26 cellular contexts compared by ENCODE assay signal in genomic region chr14:90791481-90791880, GRCh38.
"Had no signal": no experiment of that assay in that cellular context is flagged by ENCODE, and none has a peak within 500 bp of the region (broad histone marks: within the 10 kb centered on the region; RNA-seq: fewer than 3 reads in every experiment).

No MANE protein-coding gene starts in this region.

- H3K9me2 ChIP-seq: SK-N-SH had no signal

- H3K27ac ChIP-seq: breast epithelium, coronary artery, esophagus muscularis mucosa, gastrocnemius medialis, pancreas, right lobe of liver, transverse colon had no signal

- H3K36me3 ChIP-seq: breast epithelium, esophagus muscularis mucosa, gastrocnemius medialis, pancreas, right lobe of liver, transverse colon had no signal

- ATAC-seq: activated T-cell treated with anti-CD3 and anti-CD28 coated beads, Interleukin-2, amount 50 U/mL, for 4 hours; gastrocnemius medialis; natural killer cell; pancreas; right lobe of liver; stimulated activated memory B cell treated with anti-CD40 and anti-IgM and Interleukin-4, amounts not matched to agents 10 μg/mL and 1 μg/mL and 100 μg/mL, for 72 hours; T-cell had no signal

- H3K9me3 ChIP-seq: breast epithelium, esophagus muscularis mucosa, gastrocnemius medialis, pancreas, right lobe of liver, SK-N-SH, transverse colon had no signal

- DNase-seq: activated B cell treated with CpG ODN at 0.5 μM for 24 hours; activated CD4-positive, alpha-beta T cell treated with anti-CD3 and anti-CD28 coated beads for 4 hours; activated CD4-positive, alpha-beta T cell treated with anti-CD3 and anti-CD28 coated beads, Interleukin-2, amount 50 U/mL, for 48 hours; activated CD8-positive, alpha-beta memory T cell treated with anti-CD3 and anti-CD28 coated beads, Interleukin-2, amount 50 U/mL, for 48 hours; activated naive CD4-positive, alpha-beta T cell treated with Interleukin-2 at 50 U/mL for 16 hours; activated naive CD8-positive, alpha-beta T cell treated with anti-CD3 and anti-CD28 coated beads, Interleukin-2, amount 10 ng/mL, durations not matched to agents 7 days and 5 days; activated T-cell treated with anti-CD3 and anti-CD28 coated beads, Interleukin-2, amount 50 U/mL, for 4 hours; amniotic stem cell; gastrocnemius medialis; head of caudate nucleus; natural killer cell; right lobe of liver; SK-N-SH; small intestine; stimulated activated CD4-positive, alpha-beta T cell treated with anti-CD3 and anti-CD28 coated beads, Interleukin-15, amount 100 ng/mL, for 24 hours; T-cell; transverse colon had no signal

- H3K4me2 ChIP-seq: SK-N-SH had no signal

- H3K4me1 Mint-ChIP-seq: activated B cell treated with CpG ODN at 0.5 μM for 24 hours; activated naive CD8-positive, alpha-beta T cell treated with anti-CD3 and anti-CD28 coated beads, Interleukin-2, amount 10 ng/mL, durations not matched to agents 7 days and 5 days; central memory CD8-positive, alpha-beta T cell; mesothelial cell of epicardium; natural killer cell; stimulated activated memory B cell treated with anti-CD40 and anti-IgM and Interleukin-4, amounts not matched to agents 10 μg/mL and 1 μg/mL and 100 μg/mL, for 72 hours; T-cell had no signal

- H3K4me3 ChIP-seq: breast epithelium, coronary artery, esophagus muscularis mucosa, gastrocnemius medialis, lung, pancreas, right lobe of liver, transverse colon had no signal

- H3K4me1 ChIP-seq: breast epithelium, gastrocnemius medialis, pancreas had no signal

- H3K27ac Mint-ChIP-seq: activated B cell treated with CpG ODN at 0.5 μM for 24 hours; activated naive CD8-positive, alpha-beta T cell treated with anti-CD3 and anti-CD28 coated beads, Interleukin-2, amount 10 ng/mL, durations not matched to agents 7 days and 5 days; mesothelial cell of epicardium; natural killer cell; stimulated activated memory B cell treated with anti-CD40 and anti-IgM and Interleukin-4, amounts not matched to agents 10 μg/mL and 1 μg/mL and 100 μg/mL, for 72 hours; T-cell; T-helper 2 cell treated with Interferon-gamma antibody and Interleukin-4, amounts not matched to agents 5 μg/mL and 100 μg/mL, for 36 hours had no signal

- H3K36me3 Mint-ChIP-seq: activated naive CD8-positive, alpha-beta T cell treated with anti-CD3 and anti-CD28 coated beads, Interleukin-2, amount 10 ng/mL, durations not matched to agents 7 days and 5 days; mesothelial cell of epicardium; natural killer cell; stimulated activated memory B cell treated with anti-CD40 and anti-IgM and Interleukin-4, amounts not matched to agents 10 μg/mL and 1 μg/mL and 100 μg/mL, for 72 hours; T-cell had no signal

- H3K27me3 Mint-ChIP-seq: activated B cell treated with CpG ODN at 0.5 μM for 24 hours; activated naive CD8-positive, alpha-beta T cell treated with anti-CD3 and anti-CD28 coated beads, Interleukin-2, amount 10 ng/mL, durations not matched to agents 7 days and 5 days; central memory CD8-positive, alpha-beta T cell; T-cell had no signal

- H3K9ac ChIP-seq: SK-N-SH had no signal

- H3K9me3 Mint-ChIP-seq: activated B cell treated with CpG ODN at 0.5 μM for 24 hours; activated naive CD8-positive, alpha-beta T cell treated with anti-CD3 and anti-CD28 coated beads, Interleukin-2, amount 10 ng/mL, durations not matched to agents 7 days and 5 days; activated T-cell treated with anti-CD3 and anti-CD28 coated beads, Interleukin-2, amount 50 U/mL, for 4 hours; central memory CD8-positive, alpha-beta T cell; mesothelial cell of epicardium; natural killer cell; stimulated activated memory B cell treated with anti-CD40 and anti-IgM and Interleukin-4, amounts not matched to agents 10 μg/mL and 1 μg/mL and 100 μg/mL, for 72 hours; T-cell; T-helper 2 cell treated with Interferon-gamma antibody and Interleukin-4, amounts not matched to agents 5 μg/mL and 100 μg/mL, for 36 hours had no signal

- H3K4me3 Mint-ChIP-seq: activated B cell treated with CpG ODN at 0.5 μM for 24 hours; activated naive CD8-positive, alpha-beta T cell treated with anti-CD3 and anti-CD28 coated beads, Interleukin-2, amount 10 ng/mL, durations not matched to agents 7 days and 5 days; activated T-cell treated with anti-CD3 and anti-CD28 coated beads, Interleukin-2, amount 50 U/mL, for 4 hours; central memory CD8-positive, alpha-beta T cell; mesothelial cell of epicardium; natural killer cell; stimulated activated memory B cell treated with anti-CD40 and anti-IgM and Interleukin-4, amounts not matched to agents 10 μg/mL and 1 μg/mL and 100 μg/mL, for 72 hours; T-cell; T-helper 2 cell treated with Interferon-gamma antibody and Interleukin-4, amounts not matched to agents 5 μg/mL and 100 μg/mL, for 36 hours had no signal

- H3K27me3 ChIP-seq: breast epithelium, esophagus muscularis mucosa, gastrocnemius medialis, pancreas, right lobe of liver, transverse colon had no signal
